In the genomic region with DNA sequence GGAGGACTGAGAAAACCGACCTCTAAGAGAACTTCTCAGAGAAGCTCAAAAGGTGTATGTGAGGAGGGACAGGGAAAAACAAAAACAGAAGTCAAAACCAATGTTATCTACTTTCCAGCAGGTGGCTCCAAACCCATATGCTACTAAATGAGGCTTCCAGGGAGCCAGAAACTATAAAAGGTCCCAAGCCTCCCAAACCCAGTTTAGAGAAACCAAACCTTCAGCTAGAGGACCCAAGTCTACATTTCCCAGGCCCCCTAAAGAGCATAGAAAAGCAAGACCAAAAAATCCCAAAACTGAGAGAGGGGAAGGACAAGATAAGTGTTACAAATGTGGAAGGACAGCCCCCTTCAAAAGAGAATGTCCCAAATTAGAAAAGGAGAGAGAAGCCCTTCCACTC, we compare ENCODE assay signal across 1 cellular context.
TF ChIP-seq lines count a peak whose summit lies in the region.

No MANE protein-coding gene starts in this region.

TF ChIP-seq in A549, 52 proteins besides CTCF, POLR2A, EP300 and RAD21 (continued from another document):
- TF ChIP-seq ZC3H11A (IDR thresholded peaks at IDR 0.05) (no peak), SMC3 (IDR thresholded peaks at IDR 0.05) (peak; percentile 50; the same call in 2 of the 3 replicates), EHMT2 (IDR thresholded peaks at IDR 0.05; ENCODE audit: low read depth) (no peak)
